ENCODE assay signal across 8 cellular contexts in the genomic region with DNA sequence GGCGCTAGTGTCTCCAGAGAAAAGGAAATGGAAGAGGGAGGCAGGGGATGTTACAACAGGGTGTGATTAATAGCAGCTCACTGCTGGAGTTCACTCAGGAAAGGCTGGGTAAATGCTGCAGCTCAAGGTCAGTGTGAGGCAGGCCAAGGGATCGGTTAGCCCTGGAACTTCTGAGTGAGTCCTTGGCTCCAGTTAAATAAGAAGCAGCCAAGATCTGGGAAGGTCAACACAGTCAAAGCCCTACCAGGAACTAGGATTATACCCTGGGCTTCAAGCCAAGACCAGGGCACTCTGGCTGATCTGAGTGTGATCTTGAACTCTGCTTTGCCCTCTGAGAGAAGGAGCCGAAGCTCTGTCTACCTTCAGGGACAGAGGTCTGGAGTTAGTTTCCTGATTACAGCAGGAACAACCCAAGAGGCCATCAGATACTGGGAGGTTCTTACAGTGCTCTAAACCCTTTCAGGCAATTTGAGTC. TPM values are rescaled to one million over a fixed set of nuclear protein-coding genes. Genes with fewer than 3 reads are reported as not detected.
DNase-seq lines count a peak whose midpoint lies in the region; ATAC-seq and TF ChIP-seq lines count a peak whose summit lies in the region.

No MANE protein-coding gene starts in this region.

- H3K27ac ChIP-seq in Panc1 (ENCODE audit: low read length) (no peak overlapping the region), gastroesophageal sphincter (peak overlapping the region in 3 of 4 donors; percentile 13 to 44 (median 29)), psoas muscle (peak overlapping the region; percentile 89)

- no peaks in the 10 kb centered on the region for H3K9me3 Mint-ChIP-seq in activated CD4-positive, alpha-beta T cell treated with anti-CD3 and anti-CD28 coated beads, Interleukin-2, amount 10 ng/mL, durations not matched to agents 7 days and 5 days

- no peak for TF ChIP-seq EP300 in gastroesophageal sphincter (IDR thresholded peaks at IDR 0.05)

- peaks cover 9% of the 10 kb centered on the region for H3K27me3 Mint-ChIP-seq in activated CD4-positive, alpha-beta T cell treated with anti-CD3 and anti-CD28 coated beads, Interleukin-2, amount 10 ng/mL, durations not matched to agents 7 days and 5 days

- TF ChIP-seq CTCF in Panc1 (IDR thresholded peaks at IDR 0.05) (no peak), gastroesophageal sphincter (IDR thresholded peaks at IDR 0.05) (no peak), psoas muscle (IDR thresholded peaks at IDR 0.05) (no peak)

- H3K27me3 ChIP-seq in Panc1 (ENCODE audit: control insufficient read depth, insufficient read depth, low read length) (peaks cover 7% of the 10 kb centered on the region; the same call in 1 of the 2 replicates), gastroesophageal sphincter (no peaks in the 10 kb centered on the region), psoas muscle (ENCODE audit: insufficient read depth in 3 of 3, low read length in 2 of 3) (no peaks in the 10 kb centered on the region)

- 0 out of 2 replicates have a peak, but pooled peaks cover 4% of the 10 kb centered on the region for H3K4me1 ChIP-seq in Panc1 (ENCODE audit: control insufficient read depth, insufficient read depth, low read length)
- peaks cover 3 to 55% (median 11%) of the 10 kb centered on the region in 3 donors for H3K4me1 ChIP-seq in gastroesophageal sphincter
- peaks cover 95% of the 10 kb centered on the region for H3K4me1 ChIP-seq in psoas muscle

- ATAC-seq in Panc1: peak; percentile 70
- peak; percentile 72 for ATAC-seq in gastroesophageal sphincter
- peak; percentile 89 to 93 (median 90) for ATAC-seq in psoas muscle
- ATAC-seq in HG03025 (IDR thresholded peaks at IDR 0.05; ENCODE audit: low FRiP score, unreplicated experiment): no peak

- BruUV-seq in Panc1 (replicated peaks; lab: Mats Ljungman, UMichigan): no TSS peak

- no peak for TF ChIP-seq POLR2A in gastroesophageal sphincter (IDR thresholded peaks at IDR 0.05)

- H3K4me1 Mint-ChIP-seq in activated CD4-positive, alpha-beta T cell treated with anti-CD3 and anti-CD28 coated beads, Interleukin-2, amount 10 ng/mL, durations not matched to agents 7 days and 5 days: no peaks in the 10 kb centered on the region

- H3K4me3 Mint-ChIP-seq in activated CD4-positive, alpha-beta T cell treated with anti-CD3 and anti-CD28 coated beads, Interleukin-2, amount 10 ng/mL, durations not matched to agents 7 days and 5 days: no peak overlapping the region

- H3K36me3 ChIP-seq in Panc1 (ENCODE audit: control insufficient read depth, insufficient read depth, low read length): no peaks in the 10 kb centered on the region
- H3K36me3 ChIP-seq in gastroesophageal sphincter: no peaks in the 10 kb centered on the region
- no peaks in the 10 kb centered on the region for H3K36me3 ChIP-seq in psoas muscle (ENCODE audit: insufficient read depth in 1 of 2, low read depth in 1 of 2)

- H3K36me3 Mint-ChIP-seq in activated CD4-positive, alpha-beta T cell treated with anti-CD3 and anti-CD28 coated beads, Interleukin-2, amount 10 ng/mL, durations not matched to agents 7 days and 5 days (ENCODE audit: low read depth): no peaks in the 10 kb centered on the region

- H3K9me3 ChIP-seq in Panc1 (ENCODE audit: control insufficient read depth, insufficient read depth, low read depth, low read length) (no peaks in the 10 kb centered on the region), gastroesophageal sphincter (no peaks in the 10 kb centered on the region), psoas muscle (no peaks in the 10 kb centered on the region)

- no peak overlapping the region for H3K4me3 ChIP-seq in Panc1 (ENCODE audit: low read depth in 2 of 2, low read length in 2 of 2)
- no peak overlapping the region for H3K4me3 ChIP-seq in gastroesophageal sphincter
- H3K4me3 ChIP-seq in psoas muscle: no peak overlapping the region

- CTCF ChIA-PET in Panc1 (lab: Charles Lee): interaction anchor here (0.6 kb wide), 1 partner anchor 1827 kb away, joined by 7 read pairs; no protein-coding TSS in a partner anchor
- CTCF ChIA-PET in activated CD4-positive, alpha-beta T cell treated with anti-CD3 and anti-CD28 coated beads, Interleukin-2, amount 10 ng/mL, durations not matched to agents 7 days and 5 days (lab: Charles Lee): no interaction called here

- POLR2A ChIA-PET in Panc1 (lab: Charles Lee): no interaction called here
- POLR2A ChIA-PET in activated CD4-positive, alpha-beta T cell treated with anti-CD3 and anti-CD28 coated beads, Interleukin-2, amount 10 ng/mL, durations not matched to agents 7 days and 5 days (lab: Charles Lee): no interaction called here

- WGBS in gastroesophageal sphincter (ENCODE audit: low coverage in 1 of 2), 2 donors: 20 to 26% methylated on average over 2 to 3 of the region's 3 CpGs
- WGBS in psoas muscle, 3 donors: 3 to 9% (median 4%) methylated on average over 3 of the region's 3 CpGs

- in situ Hi-C loops in Panc1 (cut with HindIII; ENCODE audit: low pct_unique_long_range_greater_than_20kb, low sequenced_read_pairs): no loop called here

- intact Hi-C loops in Panc1 (cut with micrococcal nuclease; ENCODE audit: unreplicated experiment) (no loop called here), psoas muscle (cut with DNase I) (no loop called here)

- DNase-seq in EH (ENCODE audit: low read depth) (peak; percentile 71), Panc1 (ENCODE audit: low read depth, low spot score) (no peak), psoas muscle (peak; percentile 69 to 88), middle frontal gyrus (ENCODE audit: extremely low spot score, low spot score) (no peak), activated gamma-delta T cell treated with Interleukin-2 at 50 U/mL for 16 hours (no peak)
- no peak for DNase-seq in activated CD4-positive, alpha-beta T cell treated with anti-CD3 and anti-CD28 coated beads, Interleukin-2, amount 10 ng/mL, durations not matched to agents 7 days and 5 days

- no peak overlapping the region for H3K27ac Mint-ChIP-seq in activated CD4-positive, alpha-beta T cell treated with anti-CD3 and anti-CD28 coated beads, Interleukin-2, amount 10 ng/mL, durations not matched to agents 7 days and 5 days

RNA-seq across cellular contexts. Expression of a gene that starts 44.3 kb away (rescaled TPM):
- total RNA-seq in Panc1 (2021; ENCODE audit: unreplicated experiment) (2.9 TPM), gastroesophageal sphincter (10 to 100 TPM; 11.2 to 59.7 (median 20.2) TPM), psoas muscle (100 to 1,000 TPM; 106 to 150 (median 136) TPM)
- 2.2 TPM for polyA plus RNA-seq in Panc1 (2012; ENCODE audit: insufficient read length)
- 10 to 100 TPM; 51.8 to 98.6 (median 67.4) TPM for polyA plus RNA-seq in psoas muscle
- total RNA-seq in activated CD4-positive, alpha-beta T cell treated with anti-CD3 and anti-CD28 coated beads, Interleukin-2, amount 10 ng/mL, durations not matched to agents 7 days and 5 days: not detected

Comparison
In these comparisons a context has a peak if more than half of its experiments do, and no peak if none do; other contexts are left out.
1. DNase-seq: peak in EH (single experiment) and psoas muscle (2 of 2); none in Panc1 (single experiment), middle frontal gyrus (single experiment), activated CD4-positive, alpha-beta T cell treated with anti-CD3 and anti-CD28 coated beads, Interleukin-2, amount 10 ng/mL, durations not matched to agents 7 days and 5 days (single experiment) and activated gamma-delta T cell treated with Interleukin-2 at 50 U/mL for 16 hours (single experiment).